1 cellular context compared by ENCODE assay signal in genomic region chr1:10209905-10210810, GRCh38.
TF ChIP-seq lines count a peak whose summit lies in the region.

A gene with protein sequence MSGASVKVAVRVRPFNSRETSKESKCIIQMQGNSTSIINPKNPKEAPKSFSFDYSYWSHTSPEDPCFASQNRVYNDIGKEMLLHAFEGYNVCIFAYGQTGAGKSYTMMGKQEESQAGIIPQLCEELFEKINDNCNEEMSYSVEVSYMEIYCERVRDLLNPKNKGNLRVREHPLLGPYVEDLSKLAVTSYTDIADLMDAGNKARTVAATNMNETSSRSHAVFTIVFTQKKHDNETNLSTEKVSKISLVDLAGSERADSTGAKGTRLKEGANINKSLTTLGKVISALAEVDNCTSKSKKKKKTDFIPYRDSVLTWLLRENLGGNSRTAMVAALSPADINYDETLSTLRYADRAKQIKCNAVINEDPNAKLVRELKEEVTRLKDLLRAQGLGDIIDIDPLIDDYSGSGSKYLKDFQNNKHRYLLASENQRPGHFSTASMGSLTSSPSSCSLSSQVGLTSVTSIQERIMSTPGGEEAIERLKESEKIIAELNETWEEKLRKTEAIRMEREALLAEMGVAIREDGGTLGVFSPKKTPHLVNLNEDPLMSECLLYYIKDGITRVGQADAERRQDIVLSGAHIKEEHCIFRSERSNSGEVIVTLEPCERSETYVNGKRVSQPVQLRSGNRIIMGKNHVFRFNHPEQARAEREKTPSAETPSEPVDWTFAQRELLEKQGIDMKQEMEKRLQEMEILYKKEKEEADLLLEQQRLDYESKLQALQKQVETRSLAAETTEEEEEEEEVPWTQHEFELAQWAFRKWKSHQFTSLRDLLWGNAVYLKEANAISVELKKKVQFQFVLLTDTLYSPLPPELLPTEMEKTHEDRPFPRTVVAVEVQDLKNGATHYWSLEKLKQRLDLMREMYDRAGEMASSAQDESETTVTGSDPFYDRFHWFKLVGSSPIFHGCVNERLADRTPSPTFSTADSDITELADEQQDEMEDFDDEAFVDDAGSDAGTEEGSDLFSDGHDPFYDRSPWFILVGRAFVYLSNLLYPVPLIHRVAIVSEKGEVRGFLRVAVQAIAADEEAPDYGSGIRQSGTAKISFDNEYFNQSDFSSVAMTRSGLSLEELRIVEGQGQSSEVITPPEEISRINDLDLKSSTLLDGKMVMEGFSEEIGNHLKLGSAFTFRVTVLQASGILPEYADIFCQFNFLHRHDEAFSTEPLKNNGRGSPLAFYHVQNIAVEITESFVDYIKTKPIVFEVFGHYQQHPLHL (N-terminal part only) (plus strand): TSS chr1:10210570. CDS start chr1:10232329, 21,759 bp downstream.

TF ChIP-seq in WTC11, 78 proteins besides CTCF, POLR2A, EP300 and RAD21 (continued from another document):
- TF ChIP-seq, protein P1, sequence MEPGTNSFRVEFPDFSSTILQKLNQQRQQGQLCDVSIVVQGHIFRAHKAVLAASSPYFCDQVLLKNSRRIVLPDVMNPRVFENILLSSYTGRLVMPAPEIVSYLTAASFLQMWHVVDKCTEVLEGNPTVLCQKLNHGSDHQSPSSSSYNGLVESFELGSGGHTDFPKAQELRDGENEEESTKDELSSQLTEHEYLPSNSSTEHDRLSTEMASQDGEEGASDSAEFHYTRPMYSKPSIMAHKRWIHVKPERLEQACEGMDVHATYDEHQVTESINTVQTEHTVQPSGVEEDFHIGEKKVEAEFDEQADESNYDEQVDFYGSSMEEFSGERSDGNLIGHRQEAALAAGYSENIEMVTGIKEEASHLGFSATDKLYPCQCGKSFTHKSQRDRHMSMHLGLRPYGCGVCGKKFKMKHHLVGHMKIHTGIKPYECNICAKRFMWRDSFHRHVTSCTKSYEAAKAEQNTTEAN (CRISPR knock-in tag; IDR thresholded peaks at IDR 0.05) = no peak
- TF ChIP-seq TEAD1 (CRISPR knock-in tag; IDR thresholded peaks at IDR 0.05) = no peak; the same call in 1 of the 2 replicates
- peak; percentile 92 for TF ChIP-seq FOXP4 (CRISPR knock-in tag; IDR thresholded peaks at IDR 0.05)
- TF ChIP-seq NFE2L1 (CRISPR knock-in tag; IDR thresholded peaks at IDR 0.05) = no peak
- no peak for TF ChIP-seq ZNF512 (CRISPR knock-in tag; IDR thresholded peaks at IDR 0.05; ENCODE audit: borderline replicate concordance)
- no peak for TF ChIP-seq ATF2 (CRISPR knock-in tag; IDR thresholded peaks at IDR 0.05; ENCODE audit: borderline replicate concordance, low read depth)
- TF ChIP-seq ZNF232 (CRISPR knock-in tag; IDR thresholded peaks at IDR 0.05) = no peak; the same call in 1 of the 2 replicates
- no peak for TF ChIP-seq NFATC4 (CRISPR knock-in tag; IDR thresholded peaks at IDR 0.05)
- TF ChIP-seq ELF4 (CRISPR knock-in tag; IDR thresholded peaks at IDR 0.05; ENCODE audit: low read depth) = no peak
- TF ChIP-seq SP1 (CRISPR knock-in tag; conservative IDR thresholded peaks at IDR 0.05) = peak; percentile 89
- TF ChIP-seq MYBL2 (CRISPR knock-in tag; IDR thresholded peaks at IDR 0.05) = peak; percentile 67; the same call in 1 of the 2 replicates
- TF ChIP-seq GTF2I (CRISPR knock-in tag; conservative IDR thresholded peaks at IDR 0.05) = no peak
- TF ChIP-seq MLX (CRISPR knock-in tag; IDR thresholded peaks at IDR 0.05) = 0 out of 2 replicates have a peak, but pooled peaks have one; percentile 53
